Comparison of ENCODE assay signal across 38 cellular contexts in genomic region chr10:22903694-22904093, GRCh38. TPM values are rescaled to one million over a fixed set of nuclear protein-coding genes. Genes with fewer than 3 reads are reported as not detected.
"Had no signal": no experiment of that assay in that cellular context is flagged by ENCODE, and none has a peak within 500 bp of the region (broad histone marks: within the 10 kb centered on the region; RNA-seq: fewer than 3 reads in every experiment).

No MANE protein-coding gene starts in this region.

- H3K4me1 Mint-ChIP-seq: activated naive CD4-positive, alpha-beta T cell treated with anti-CD3 and anti-CD28 coated beads, Interleukin-2, amount 10 ng/mL, durations not matched to agents 7 days and 5 days; activated naive CD4-positive, alpha-beta T cell treated with anti-CD3 and anti-CD28 coated beads, Interleukin-2, amount 50 U/mL, for 24 hours; activated naive CD8-positive, alpha-beta T cell treated with anti-CD3 and anti-CD28 coated beads for 36 hours; activated naive CD8-positive, alpha-beta T cell treated with anti-CD3 and anti-CD28 coated beads, Interleukin-2, amount 10 ng/mL, durations not matched to agents 7 days and 5 days; activated naive CD8-positive, alpha-beta T cell treated with anti-CD3 and anti-CD28 coated beads, Interleukin-2, amount 50 U/mL, for 24 hours; activated T-helper 17 cell treated with anti-CD3 and anti-CD28 coated beads, Interleukin-2, amount 50 U/mL, for 72 hours; brain had no signal

- DNase-seq: activated effector memory CD4-positive, alpha-beta T cell treated with anti-CD3 and anti-CD28 coated beads, Interleukin-2, amount 50 U/mL, for 16 hours; activated effector memory CD4-positive, alpha-beta T cell treated with Interleukin-2 at 50 U/mL for 16 hours; activated gamma-delta T cell; activated gamma-delta T cell treated with Interleukin-2 at 50 U/mL for 16 hours; activated naive CD4-positive, alpha-beta T cell; activated naive CD4-positive, alpha-beta T cell treated with anti-CD3 and anti-CD28 coated beads for 36 hours; activated naive CD4-positive, alpha-beta T cell treated with anti-CD3 and anti-CD28 coated beads, Interleukin-2, amount 10 ng/mL, durations not matched to agents 7 days and 5 days; activated naive CD4-positive, alpha-beta T cell treated with anti-CD3 and anti-CD28 coated beads, Interleukin-2, amount 50 U/mL, for 16 hours; activated naive CD4-positive, alpha-beta T cell treated with Interleukin-2 at 50 U/mL for 16 hours; activated naive CD8-positive, alpha-beta T cell treated with anti-CD3 and anti-CD28 coated beads for 36 hours; activated naive CD8-positive, alpha-beta T cell treated with anti-CD3 and anti-CD28 coated beads, Interleukin-2, amount 10 ng/mL, durations not matched to agents 7 days and 5 days; activated naive CD8-positive, alpha-beta T cell treated with anti-CD3 and anti-CD28 coated beads, Interleukin-2, amount 50 U/mL, for 24 hours; activated T-cell treated with anti-CD3 and anti-CD28 coated beads, Interleukin-2, amount 50 U/mL, for 24 hours; activated T-cell treated with anti-CD3 and anti-CD28 coated beads, Interleukin-2, amount 50 U/mL, for 4 hours; activated T-cell treated with anti-CD3 and anti-CD28 coated beads, Interleukin-2, amount 50 U/mL, for 48 hours; activated T-cell treated with anti-CD3 and anti-CD28 coated beads, Interleukin-2, amount 50 U/mL, for 72 hours; adrenal gland; amniotic stem cell; amygdala; anterior cingulate cortex; aorta; body of pancreas; brain microvascular endothelial cell; central memory CD4-positive, alpha-beta T cell; cerebellar nuclear complex had no signal

- H3K27ac ChIP-seq: adrenal gland, ascending aorta, body of pancreas, brain microvascular endothelial cell, breast epithelium, cardiac muscle cell had no signal

- H3K4me3 ChIP-seq: adrenal gland, ascending aorta, body of pancreas, breast epithelium, cardiac muscle cell had no signal

- H3K4me3 Mint-ChIP-seq: activated naive CD4-positive, alpha-beta T cell treated with anti-CD3 and anti-CD28 coated beads for 36 hours; activated naive CD4-positive, alpha-beta T cell treated with anti-CD3 and anti-CD28 coated beads, Interleukin-2, amount 10 ng/mL, durations not matched to agents 7 days and 5 days; activated naive CD4-positive, alpha-beta T cell treated with anti-CD3 and anti-CD28 coated beads, Interleukin-2, amount 50 U/mL, for 24 hours; activated naive CD8-positive, alpha-beta T cell; activated naive CD8-positive, alpha-beta T cell treated with anti-CD3 and anti-CD28 coated beads for 36 hours; activated naive CD8-positive, alpha-beta T cell treated with anti-CD3 and anti-CD28 coated beads, Interleukin-2, amount 10 ng/mL, durations not matched to agents 7 days and 5 days; activated naive CD8-positive, alpha-beta T cell treated with anti-CD3 and anti-CD28 coated beads, Interleukin-2, amount 50 U/mL, for 24 hours; activated T-cell treated with anti-CD3 and anti-CD28 coated beads, Interleukin-2, amount 50 U/mL, for 24 hours; activated T-cell treated with anti-CD3 and anti-CD28 coated beads, Interleukin-2, amount 50 U/mL, for 4 hours; activated T-cell treated with anti-CD3 and anti-CD28 coated beads, Interleukin-2, amount 50 U/mL, for 72 hours; activated T-helper 1 cell treated with anti-CD3 and anti-CD28 coated beads, Interleukin-12 subunit alpha, Interleukin-12 subunit beta, Interleukin-2, Interleukin-4 antibody, amounts not matched to agents 30 ng/mL and 10 ng/mL and 1 ng/mL, durations not matched to agents 14 hours and 24 hours and 36 hours; activated T-helper 17 cell treated with anti-CD3 and anti-CD28 coated beads, Interleukin-2, amount 50 U/mL, for 72 hours; brain; central memory CD8-positive, alpha-beta T cell had no signal

- H3K36me3 ChIP-seq: adrenal gland, ascending aorta, brain microvascular endothelial cell, breast epithelium, cardiac muscle cell had no signal

- H3K27me3 Mint-ChIP-seq: activated naive CD4-positive, alpha-beta T cell treated with anti-CD3 and anti-CD28 coated beads, Interleukin-2, amount 10 ng/mL, durations not matched to agents 7 days and 5 days; activated naive CD4-positive, alpha-beta T cell treated with anti-CD3 and anti-CD28 coated beads, Interleukin-2, amount 50 U/mL, for 24 hours; activated naive CD8-positive, alpha-beta T cell; activated naive CD8-positive, alpha-beta T cell treated with anti-CD3 and anti-CD28 coated beads for 36 hours; activated naive CD8-positive, alpha-beta T cell treated with anti-CD3 and anti-CD28 coated beads, Interleukin-2, amount 10 ng/mL, durations not matched to agents 7 days and 5 days; activated T-cell treated with anti-CD3 and anti-CD28 coated beads, Interleukin-2, amount 50 U/mL, for 24 hours; central memory CD8-positive, alpha-beta T cell had no signal

- H3K9me3 ChIP-seq: adrenal gland had no signal

- FAIRE-seq: astrocyte, bronchial epithelial cell had no signal

- H3K27ac Mint-ChIP-seq: activated naive CD4-positive, alpha-beta T cell treated with anti-CD3 and anti-CD28 coated beads for 36 hours; activated naive CD4-positive, alpha-beta T cell treated with anti-CD3 and anti-CD28 coated beads, Interleukin-2, amount 10 ng/mL, durations not matched to agents 7 days and 5 days; activated naive CD4-positive, alpha-beta T cell treated with anti-CD3 and anti-CD28 coated beads, Interleukin-2, amount 50 U/mL, for 24 hours; activated naive CD4-positive, alpha-beta T cell treated with anti-CD3 and anti-CD28 coated beads, Interleukin-2, amount 50 U/mL, for 72 hours; activated naive CD8-positive, alpha-beta T cell; activated naive CD8-positive, alpha-beta T cell treated with anti-CD3 and anti-CD28 coated beads for 36 hours; activated naive CD8-positive, alpha-beta T cell treated with anti-CD3 and anti-CD28 coated beads, Interleukin-2, amount 10 ng/mL, durations not matched to agents 7 days and 5 days; activated naive CD8-positive, alpha-beta T cell treated with anti-CD3 and anti-CD28 coated beads, Interleukin-2, amount 50 U/mL, for 24 hours; activated T-cell treated with anti-CD3 and anti-CD28 coated beads, Interleukin-2, amount 50 U/mL, for 24 hours; activated T-cell treated with anti-CD3 and anti-CD28 coated beads, Interleukin-2, amount 50 U/mL, for 72 hours; activated T-helper 1 cell treated with anti-CD3 and anti-CD28 coated beads, Interleukin-12 subunit alpha, Interleukin-12 subunit beta, Interleukin-2, Interleukin-4 antibody, amounts not matched to agents 30 ng/mL and 10 ng/mL and 1 ng/mL, durations not matched to agents 14 hours and 24 hours and 36 hours; activated T-helper 17 cell treated with anti-CD3 and anti-CD28 coated beads, Interleukin-2, amount 50 U/mL, for 72 hours; activated T-helper 2 cell treated with anti-CD3 and anti-CD28 coated beads, Interferon-gamma antibody, Interleukin-2, Interleukin-4, amounts not matched to agents 10 μg/mL and 5 μg/mL and 100 μg/mL, durations not matched to agents 14 hours and 24 hours and 36 hours; brain had no signal

- H3K4me1 ChIP-seq: adrenal gland, ascending aorta, body of pancreas, breast epithelium had no signal

- H3K27me3 ChIP-seq: adrenal gland, ascending aorta, body of pancreas, brain microvascular endothelial cell, breast epithelium, cardiac muscle cell had no signal

- ATAC-seq: activated naive CD4-positive, alpha-beta T cell treated with anti-CD3 and anti-CD28 coated beads, Interleukin-2, amount 50 U/mL, for 72 hours; activated naive CD8-positive, alpha-beta T cell treated with anti-CD3 and anti-CD28 coated beads, Interleukin-2, amount 50 U/mL, for 24 hours; activated T-cell treated with anti-CD3 and anti-CD28 coated beads, Interleukin-2, amount 50 U/mL, for 4 hours; activated T-cell treated with anti-CD3 and anti-CD28 coated beads, Interleukin-2, amount 50 U/mL, for 72 hours; activated T-helper 17 cell treated with anti-CD3 and anti-CD28 coated beads, Interleukin-2, amount 50 U/mL, for 72 hours; body of pancreas had no signal

- H3K36me3 Mint-ChIP-seq: activated naive CD4-positive, alpha-beta T cell treated with anti-CD3 and anti-CD28 coated beads, Interleukin-2, amount 10 ng/mL, durations not matched to agents 7 days and 5 days; activated naive CD8-positive, alpha-beta T cell treated with anti-CD3 and anti-CD28 coated beads, Interleukin-2, amount 10 ng/mL, durations not matched to agents 7 days and 5 days; brain had no signal

RNA-seq across cellular contexts. Expression of gene ARMC3, which starts 24.2 kb away (rescaled TPM):
- total RNA-seq: activated naive CD4-positive, alpha-beta T cell treated with anti-CD3 and anti-CD28 coated beads for 36 hours; activated naive CD4-positive, alpha-beta T cell treated with anti-CD3 and anti-CD28 coated beads, Interleukin-2, amount 50 U/mL, for 72 hours; activated naive CD8-positive, alpha-beta T cell treated with anti-CD3 and anti-CD28 coated beads, Interleukin-2, amount 10 ng/mL, durations not matched to agents 7 days and 5 days; activated T-cell treated with anti-CD3 and anti-CD28 coated beads, Interleukin-2, amount 50 U/mL, for 4 hours; activated T-cell treated with anti-CD3 and anti-CD28 coated beads, Interleukin-2, amount 50 U/mL, for 72 hours; activated T-helper 1 cell treated with anti-CD3 and anti-CD28 coated beads, Interleukin-12 subunit alpha, Interleukin-12 subunit beta, Interleukin-2, Interleukin-4 antibody, amounts not matched to agents 30 ng/mL and 10 ng/mL and 1 ng/mL, durations not matched to agents 14 hours and 24 hours and 36 hours; activated T-helper 17 cell treated with anti-CD3 and anti-CD28 coated beads, Interleukin-2, amount 50 U/mL, for 72 hours; activated T-helper 2 cell treated with anti-CD3 and anti-CD28 coated beads, Interferon-gamma antibody, Interleukin-2, Interleukin-4, amounts not matched to agents 10 μg/mL and 5 μg/mL and 100 μg/mL, durations not matched to agents 14 hours and 24 hours and 36 hours; adrenal gland; aorta; ascending aorta; cardiac muscle cell had no signal
- polyA plus RNA-seq: adrenal gland, cardiac muscle cell had no signal
